In genomic region chr3:45617430-45618080, GRCh38 we compare ENCODE assay signal across 17 cellular contexts. TPM values are rescaled to one million over a fixed set of nuclear protein-coding genes. Genes with fewer than 3 reads are reported as not detected.
DNase-seq lines count a peak whose midpoint lies in the region; ATAC-seq, FAIRE-seq and TF ChIP-seq lines count a peak whose summit lies in the region.
"Had no signal": no experiment of that assay in that cellular context is flagged by ENCODE, and none has a peak within 500 bp of the region (broad histone marks: within the 10 kb centered on the region; RNA-seq: fewer than 3 reads in every experiment).

No MANE protein-coding gene starts in this region.

- no peak for FAIRE-seq in H54 (lab: Jason Lieb, UNC)
- FAIRE-seq: colon, RCC 7860, urothelium cell line had no signal

- intact Hi-C loops in left cardiac atrium (cut with DNase I) = no loop called here
- intact Hi-C loops in Right ventricle myocardium inferior (cut with DNase I) = no loop called here

- no peaks in the 10 kb centered on the region for H3K9me3 ChIP-seq in neural progenitor cell (ENCODE audit: low read depth)

- H3K4me1 ChIP-seq in neural progenitor cell = peaks cover 5% of the 10 kb centered on the region

- ATAC-seq in left cardiac atrium (peak; percentile 13 to 52), Right ventricle myocardium inferior (no peak), HG03378 (IDR thresholded peaks at IDR 0.05; ENCODE audit: unreplicated experiment) (no peak)
- ATAC-seq in effector memory CD8-positive, alpha-beta T cell (replicated peaks) = no peak

- H3K27ac ChIP-seq in neural progenitor cell = no peak overlapping the region

- H3K9ac ChIP-seq in neural progenitor cell = no peak overlapping the region

- peaks cover 14% of the 10 kb centered on the region for H3K36me3 Mint-ChIP-seq in effector memory CD8-positive, alpha-beta T cell (ENCODE audit: insufficient read depth)
- H3K36me3 Mint-ChIP-seq in neural progenitor cell = peaks cover 10% of the 10 kb centered on the region

- H3K27me3 ChIP-seq in neural progenitor cell = no peaks in the 10 kb centered on the region

- no peaks in the 10 kb centered on the region for H3K79me2 ChIP-seq in neural progenitor cell (ENCODE audit: low read depth)

- H3F3A ChIP-seq in neural progenitor cell (ENCODE audit: low read depth) = peaks cover 6% of the 10 kb centered on the region

- TF ChIP-seq POLR2A in H54 (IDR thresholded peaks at IDR 0.05; ENCODE audit: low read depth, low read length) = no peak

- peaks cover 16 to 38% of the 10 kb centered on the region in 2 donors for H3K4me1 Mint-ChIP-seq in effector memory CD8-positive, alpha-beta T cell (ENCODE audit: low read depth in 2 of 2)
- peaks cover 16% of the 10 kb centered on the region for H3K4me1 Mint-ChIP-seq in neural progenitor cell

- no peak overlapping the region for H3K4me3 ChIP-seq in neural progenitor cell

- no peaks in the 10 kb centered on the region for H3K27me3 Mint-ChIP-seq in effector memory CD8-positive, alpha-beta T cell
- peaks cover 3% of the 10 kb centered on the region for H3K27me3 Mint-ChIP-seq in neural progenitor cell (ENCODE audit: insufficient read depth, low read depth)

- no peak overlapping the region for H3K4me2 ChIP-seq in neural progenitor cell

- H2AFZ ChIP-seq in neural progenitor cell (replicated peaks) = no peak overlapping the region

- peaks cover 7% of the 10 kb centered on the region for H4K20me1 ChIP-seq in neural progenitor cell (ENCODE audit: low read depth)

- TF ChIP-seq CTCF in neural progenitor cell (IDR thresholded peaks at IDR 0.05) = no peak

- H3K36me3 ChIP-seq in neural progenitor cell = no peaks in the 10 kb centered on the region

- H3K4me3 Mint-ChIP-seq in effector memory CD8-positive, alpha-beta T cell = no peak overlapping the region
- H3K4me3 Mint-ChIP-seq in neural progenitor cell = peak overlapping the region; percentile 22
- H3K4me3 Mint-ChIP-seq: mesothelial cell of epicardium had no signal

- no peaks in the 10 kb centered on the region for H3K9me3 Mint-ChIP-seq in effector memory CD8-positive, alpha-beta T cell
- H3K9me3 Mint-ChIP-seq in neural progenitor cell = no peaks in the 10 kb centered on the region
- H3K9me3 Mint-ChIP-seq: mesothelial cell of epicardium had no signal

- DNase-seq in left cardiac atrium (no peak), Right ventricle myocardium inferior (ENCODE audit: missing footprints) (no peak), neural progenitor cell (ENCODE audit: low spot score) (no peak), H54 (ENCODE audit: insufficient read length, low spot score) (no peak), NCI-H1436 treated with DMSO at 0.1 percent for 48 hours (lab: John Stamatoyannopoulos, UW) (no peak), AG20443 (ENCODE audit: low spot score) (no peak)
- DNase-seq in effector memory CD8-positive, alpha-beta T cell = no peak
- DNase-seq: activated CD8-positive, alpha-beta memory T cell treated with anti-CD3 and anti-CD28 coated beads for 24 hours; amniotic stem cell; Kasumi-1; NCI-H1417; occipital lobe had no signal

- H3K27ac Mint-ChIP-seq in effector memory CD8-positive, alpha-beta T cell = peak overlapping the region; percentile 59 to 80
- H3K27ac Mint-ChIP-seq in neural progenitor cell = peak overlapping the region; percentile 93
- H3K27ac Mint-ChIP-seq: mesothelial cell of epicardium had no signal

RNA-seq across cellular contexts. Expression of gene LIMD1, which starts 23.0 kb away (rescaled TPM):
- 10 to 100 TPM; 20.5 to 22.8 TPM for total RNA-seq in left cardiac atrium
- total RNA-seq in Right ventricle myocardium inferior = 34.1 TPM
- 10.0 and 14.8 TPM in 2 replicates for total RNA-seq in neural progenitor cell (ENCODE audit: low replicate concordance)

Comparison
In these comparisons a context has a peak if more than half of its experiments do, and no peak if none do; other contexts are left out.
1. ATAC-seq: peak in left cardiac atrium (2 of 2); none in Right ventricle myocardium inferior (single experiment), effector memory CD8-positive, alpha-beta T cell (single experiment) and HG03378 (single experiment).